Comparison of ENCODE assay signal across 5 cellular contexts in genomic region chr15:86268558-86268957, GRCh38.
"Had no signal": no experiment of that assay in that cellular context is flagged by ENCODE, and none has a peak within 500 bp of the region (broad histone marks: within the 10 kb centered on the region; RNA-seq: fewer than 3 reads in every experiment).

No MANE protein-coding gene starts in this region.

- H3K4me3 Mint-ChIP-seq: GM23338, H9 had no signal

- H3K9me3 Mint-ChIP-seq: GM23338, H9 had no signal

- ATAC-seq: GM23338, K562 had no signal

- H3K4me3 ChIP-seq: GM23338, K562 had no signal

- DNase-seq: H9, HCEC 1CT, IMR-90 had no signal

- H3K27ac Mint-ChIP-seq: GM23338, H9 had no signal
